In the genomic region with DNA sequence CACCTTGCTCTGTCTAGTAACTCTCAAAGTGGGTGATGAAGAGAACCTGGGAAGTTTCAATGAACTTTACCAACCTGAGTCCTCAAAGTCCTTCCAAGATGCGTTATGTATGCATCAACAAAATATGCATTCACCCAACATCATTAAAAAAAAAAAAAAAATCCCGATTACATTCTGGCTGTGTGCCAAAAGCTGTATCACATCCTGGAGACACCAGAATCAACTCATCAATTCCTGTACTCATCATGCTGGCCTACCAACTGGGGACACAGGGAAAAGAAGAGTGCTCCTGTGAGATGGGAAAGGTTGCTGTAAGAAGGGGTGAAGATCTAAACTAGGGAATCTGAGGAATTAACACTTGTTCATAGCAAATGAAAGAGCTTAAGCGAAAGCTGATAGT, we compare ENCODE assay signal across 15 cellular contexts. TPM values are rescaled to one million over a fixed set of nuclear protein-coding genes. Genes with fewer than 3 reads are reported as not detected.
DNase-seq lines count a peak whose midpoint lies in the region; ATAC-seq and TF ChIP-seq lines count a peak whose summit lies in the region.
"Had no signal": no experiment of that assay in that cellular context is flagged by ENCODE, and none has a peak within 500 bp of the region (broad histone marks: within the 10 kb centered on the region; RNA-seq: fewer than 3 reads in every experiment).

No MANE protein-coding gene starts in this region.

- H3K9me3 ChIP-seq in HEK293 (ENCODE audit: control insufficient read depth, insufficient read depth, low read depth, low read length) (no peaks in the 10 kb centered on the region), right cardiac atrium (ENCODE audit: control insufficient read depth, low read length) (no peaks in the 10 kb centered on the region)
- H3K9me3 ChIP-seq: A549, BE2C had no signal

- no peak overlapping the region for H3K4me3 Mint-ChIP-seq in nephron progenitor cell

- no peak overlapping the region for H3K27ac ChIP-seq in HEK293 (ENCODE audit: extremely low read depth, low read depth, low read length)
- no peak overlapping the region for H3K27ac ChIP-seq in right cardiac atrium (ENCODE audit: low read length)
- H3K27ac ChIP-seq: A549, C4-2B had no signal

- intact Hi-C loops in right cardiac atrium (cut with DNase I) = no loop called here

- DNase-seq in nephron progenitor cell (no peak), SKM-1 treated with dmso at 0.1 percent for 144 hours (lab: John Stamatoyannopoulos, UW; ENCODE audit: unreplicated experiment) (no peak), right cardiac atrium (no peak)
- DNase-seq: BE2C; CD4-positive, alpha-beta memory T cell; DMS79; EL; KBM-7 had no signal

- H3K36me3 ChIP-seq in HEK293 (ENCODE audit: control insufficient read depth in 2 of 2, insufficient read depth in 1 of 2, low read length in 2 of 2) = no peaks in the 10 kb centered on the region

- peaks cover 23% of the 10 kb centered on the region for H3K4me1 ChIP-seq in HEK293 (ENCODE audit: control insufficient read depth, insufficient read depth, low read length)
- peaks cover 3% of the 10 kb centered on the region for H3K4me1 ChIP-seq in right cardiac atrium (ENCODE audit: control insufficient read depth, insufficient read depth, low read length)
- H3K4me1 ChIP-seq: A549 had no signal

- H3K4me1 Mint-ChIP-seq in nephron progenitor cell = peaks cover 40% of the 10 kb centered on the region
- H3K4me1 Mint-ChIP-seq: CD4-positive, alpha-beta memory T cell had no signal

- CTCF ChIA-PET in HEK293 (lab: Yijun Ruan, JAX) = no interaction called here

- ATAC-seq in SK-N-SH treated with all-trans-retinoic acid at 6 μM for 48 hours (0 out of 3 replicates have a peak, but pooled peaks have one; percentile 4), HG02938 (IDR thresholded peaks at IDR 0.05; ENCODE audit: unreplicated experiment) (no peak), right cardiac atrium (no peak), GM18858 (IDR thresholded peaks at IDR 0.05; ENCODE audit: unreplicated experiment) (no peak)
- ATAC-seq: A549, HCT116 had no signal

- no peaks in the 10 kb centered on the region for H3K9me3 Mint-ChIP-seq in nephron progenitor cell

- H3K27me3 ChIP-seq in right cardiac atrium (ENCODE audit: control insufficient read depth, insufficient read depth) = no peaks in the 10 kb centered on the region
- H3K27me3 ChIP-seq: BE2C had no signal

- H3K4me3 ChIP-seq in HEK293 (ENCODE audit: low read depth, low read length) = no peak overlapping the region
- H3K4me3 ChIP-seq in right cardiac atrium (ENCODE audit: low read length) = no peak overlapping the region
- H3K4me3 ChIP-seq: A549 had no signal

- TF ChIP-seq CTCF in HEK293 (tag by site-specific recombination; IDR thresholded peaks at IDR 0.05) = no peak
- no peak for TF ChIP-seq CTCF in nephron progenitor cell (IDR thresholded peaks at IDR 0.05)

- peaks cover 5% of the 10 kb centered on the region for H3K27me3 Mint-ChIP-seq in nephron progenitor cell (ENCODE audit: low read depth, poor library complexity)
- H3K27me3 Mint-ChIP-seq: CD4-positive, alpha-beta memory T cell had no signal

- no peaks in the 10 kb centered on the region for H3K36me3 Mint-ChIP-seq in nephron progenitor cell (ENCODE audit: low read depth)
- H3K36me3 Mint-ChIP-seq: CD4-positive, alpha-beta memory T cell had no signal

- POLR2A ChIA-PET in HEK293 (lab: Yijun Ruan, JAX) = no interaction called here

- peak overlapping the region; percentile 58 for H3K27ac Mint-ChIP-seq in nephron progenitor cell
- H3K27ac Mint-ChIP-seq: CD4-positive, alpha-beta memory T cell had no signal

- WGBS in right cardiac atrium = 85% methylated on average over 3 of the region's 3 CpGs

TF ChIP-seq in HEK293, 187 proteins besides CTCF, POLR2A, EP300 and RAD21:
- TF ChIP-seq ZNF623 (tag by site-specific recombination; IDR thresholded peaks at IDR 0.05) (no peak), ZNF112 (tag by site-specific recombination; IDR thresholded peaks at IDR 0.05) (0 out of 2 replicates have a peak, but pooled peaks have one; percentile 15), ZNF391 (tag by site-specific recombination; IDR thresholded peaks at IDR 0.05; ENCODE audit: borderline replicate concordance, low read depth) (no peak), ZNF366 (tag by site-specific recombination; conservative IDR thresholded peaks at IDR 0.05) (0 out of 2 replicates have a peak, but pooled peaks have one; percentile 22), HOXC10 (CRISPR knock-in tag; IDR thresholded peaks at IDR 0.05) (no peak), ZNF544 (tag by site-specific recombination; IDR thresholded peaks at IDR 0.05) (0 out of 2 replicates have a peak, but pooled peaks have one; percentile 62), PRDM1 (tag by site-specific recombination; IDR thresholded peaks at IDR 0.05) (peak; percentile 61; the same call in 1 of the 2 replicates)
- TF ChIP-seq, protein P1, sequence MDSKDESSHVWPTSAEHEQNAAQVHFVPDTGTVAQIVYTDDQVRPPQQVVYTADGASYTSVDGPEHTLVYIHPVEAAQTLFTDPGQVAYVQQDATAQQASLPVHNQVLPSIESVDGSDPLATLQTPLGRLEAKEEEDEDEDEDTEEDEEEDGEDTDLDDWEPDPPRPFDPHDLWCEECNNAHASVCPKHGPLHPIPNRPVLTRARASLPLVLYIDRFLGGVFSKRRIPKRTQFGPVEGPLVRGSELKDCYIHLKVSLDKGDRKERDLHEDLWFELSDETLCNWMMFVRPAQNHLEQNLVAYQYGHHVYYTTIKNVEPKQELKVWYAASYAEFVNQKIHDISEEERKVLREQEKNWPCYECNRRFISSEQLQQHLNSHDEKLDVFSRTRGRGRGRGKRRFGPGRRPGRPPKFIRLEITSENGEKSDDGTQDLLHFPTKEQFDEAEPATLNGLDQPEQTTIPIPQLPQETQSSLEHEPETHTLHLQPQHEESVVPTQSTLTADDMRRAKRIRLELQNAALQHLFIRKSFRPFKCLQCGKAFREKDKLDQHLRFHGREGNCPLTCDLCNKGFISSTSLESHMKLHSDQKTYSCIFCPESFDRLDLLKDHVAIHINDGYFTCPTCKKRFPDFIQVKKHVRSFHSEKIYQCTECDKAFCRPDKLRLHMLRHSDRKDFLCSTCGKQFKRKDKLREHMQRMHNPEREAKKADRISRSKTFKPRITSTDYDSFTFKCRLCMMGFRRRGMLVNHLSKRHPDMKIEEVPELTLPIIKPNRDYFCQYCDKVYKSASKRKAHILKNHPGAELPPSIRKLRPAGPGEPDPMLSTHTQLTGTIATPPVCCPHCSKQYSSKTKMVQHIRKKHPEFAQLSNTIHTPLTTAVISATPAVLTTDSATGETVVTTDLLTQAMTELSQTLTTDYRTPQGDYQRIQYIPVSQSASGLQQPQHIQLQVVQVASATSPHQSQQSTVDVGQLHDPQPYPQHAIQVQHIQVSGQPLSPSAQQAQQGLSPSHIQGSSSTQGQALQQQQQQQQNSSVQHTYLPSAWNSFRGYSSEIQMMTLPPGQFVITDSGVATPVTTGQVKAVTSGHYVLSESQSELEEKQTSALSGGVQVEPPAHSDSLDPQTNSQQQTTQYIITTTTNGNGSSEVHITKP (tag by site-specific recombination; IDR thresholded peaks at IDR 0.05) = 0 out of 2 replicates have a peak, but pooled peaks have one; percentile 37
TF ChIP-seq in HEK293: peak in this region for 5.

TF ChIP-seq in SK-N-SH treated with all-trans-retinoic acid at 6 μM for 48 hours, 23 proteins besides CTCF, POLR2A, EP300 and RAD21 (continues in another document):
- TF ChIP-seq PPARA (CRISPR knock-in tag; IDR thresholded peaks at IDR 0.05; ENCODE audit: borderline replicate concordance) = no peak
- no peak for TF ChIP-seq TOX (CRISPR knock-in tag; IDR thresholded peaks at IDR 0.05; ENCODE audit: borderline replicate concordance)
- TF ChIP-seq, protein P2, sequence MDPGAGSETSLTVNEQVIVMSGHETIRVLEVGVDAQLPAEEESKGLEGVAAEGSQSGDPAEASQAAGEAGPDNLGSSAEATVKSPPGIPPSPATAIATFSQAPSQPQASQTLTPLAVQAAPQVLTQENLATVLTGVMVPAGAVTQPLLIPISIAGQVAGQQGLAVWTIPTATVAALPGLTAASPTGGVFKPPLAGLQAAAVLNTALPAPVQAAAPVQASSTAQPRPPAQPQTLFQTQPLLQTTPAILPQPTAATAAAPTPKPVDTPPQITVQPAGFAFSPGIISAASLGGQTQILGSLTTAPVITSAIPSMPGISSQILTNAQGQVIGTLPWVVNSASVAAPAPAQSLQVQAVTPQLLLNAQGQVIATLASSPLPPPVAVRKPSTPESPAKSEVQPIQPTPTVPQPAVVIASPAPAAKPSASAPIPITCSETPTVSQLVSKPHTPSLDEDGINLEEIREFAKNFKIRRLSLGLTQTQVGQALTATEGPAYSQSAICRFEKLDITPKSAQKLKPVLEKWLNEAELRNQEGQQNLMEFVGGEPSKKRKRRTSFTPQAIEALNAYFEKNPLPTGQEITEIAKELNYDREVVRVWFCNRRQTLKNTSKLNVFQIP (CRISPR knock-in tag; IDR thresholded peaks at IDR 0.05; ENCODE audit: borderline replicate concordance, low read depth) = no peak
- TF ChIP-seq ZFP3 (CRISPR knock-in tag; IDR thresholded peaks at IDR 0.05) = no peak
- TF ChIP-seq ARNTL (CRISPR knock-in tag; IDR thresholded peaks at IDR 0.05; ENCODE audit: borderline replicate concordance, low read depth) = no peak
- TF ChIP-seq, protein P3, sequence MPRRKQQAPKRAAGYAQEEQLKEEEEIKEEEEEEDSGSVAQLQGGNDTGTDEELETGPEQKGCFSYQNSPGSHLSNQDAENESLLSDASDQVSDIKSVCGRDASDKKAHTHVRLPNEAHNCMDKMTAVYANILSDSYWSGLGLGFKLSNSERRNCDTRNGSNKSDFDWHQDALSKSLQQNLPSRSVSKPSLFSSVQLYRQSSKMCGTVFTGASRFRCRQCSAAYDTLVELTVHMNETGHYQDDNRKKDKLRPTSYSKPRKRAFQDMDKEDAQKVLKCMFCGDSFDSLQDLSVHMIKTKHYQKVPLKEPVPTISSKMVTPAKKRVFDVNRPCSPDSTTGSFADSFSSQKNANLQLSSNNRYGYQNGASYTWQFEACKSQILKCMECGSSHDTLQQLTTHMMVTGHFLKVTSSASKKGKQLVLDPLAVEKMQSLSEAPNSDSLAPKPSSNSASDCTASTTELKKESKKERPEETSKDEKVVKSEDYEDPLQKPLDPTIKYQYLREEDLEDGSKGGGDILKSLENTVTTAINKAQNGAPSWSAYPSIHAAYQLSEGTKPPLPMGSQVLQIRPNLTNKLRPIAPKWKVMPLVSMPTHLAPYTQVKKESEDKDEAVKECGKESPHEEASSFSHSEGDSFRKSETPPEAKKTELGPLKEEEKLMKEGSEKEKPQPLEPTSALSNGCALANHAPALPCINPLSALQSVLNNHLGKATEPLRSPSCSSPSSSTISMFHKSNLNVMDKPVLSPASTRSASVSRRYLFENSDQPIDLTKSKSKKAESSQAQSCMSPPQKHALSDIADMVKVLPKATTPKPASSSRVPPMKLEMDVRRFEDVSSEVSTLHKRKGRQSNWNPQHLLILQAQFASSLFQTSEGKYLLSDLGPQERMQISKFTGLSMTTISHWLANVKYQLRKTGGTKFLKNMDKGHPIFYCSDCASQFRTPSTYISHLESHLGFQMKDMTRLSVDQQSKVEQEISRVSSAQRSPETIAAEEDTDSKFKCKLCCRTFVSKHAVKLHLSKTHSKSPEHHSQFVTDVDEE (CRISPR knock-in tag; IDR thresholded peaks at IDR 0.05) = no peak
- no peak for TF ChIP-seq ZNF70 (CRISPR knock-in tag; IDR thresholded peaks at IDR 0.05)

RNA-seq across cellular contexts. Expression of gene UNC5C, which starts 16.5 kb away (rescaled TPM):
- 1 to 10 TPM; 4.0 to 8.4 (median 6.7) TPM for total RNA-seq in right cardiac atrium
- polyA plus RNA-seq in right cardiac atrium = 1.3 TPM
- total RNA-seq: CD4-positive, alpha-beta memory T cell had no signal
- polyA plus RNA-seq: CD4-positive, alpha-beta memory T cell had no signal
